26 cellular contexts compared by ENCODE assay signal in the genomic region with DNA sequence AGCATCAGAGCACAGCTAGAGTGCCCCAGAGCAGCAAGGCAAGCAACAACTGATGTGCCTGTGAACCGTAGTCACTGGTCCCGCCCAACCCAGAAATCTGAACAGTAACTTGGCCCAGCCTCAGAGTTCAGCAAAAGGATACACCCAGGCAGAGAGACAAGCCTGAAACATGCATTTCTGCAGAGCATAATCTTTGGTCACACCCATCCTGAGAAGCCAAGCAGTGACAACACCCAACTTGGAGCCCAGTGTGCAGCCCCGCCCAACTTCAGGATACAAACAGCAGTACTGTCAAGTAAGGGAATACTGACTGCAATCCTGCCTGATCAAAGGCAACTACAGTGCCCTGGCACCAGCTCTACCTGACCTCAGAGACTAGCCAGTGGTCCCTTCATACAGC.
"Had no signal": no experiment of that assay in that cellular context is flagged by ENCODE, and none has a peak within 500 bp of the region (broad histone marks: within the 10 kb centered on the region; RNA-seq: fewer than 3 reads in every experiment).

No MANE protein-coding gene starts in this region.

- H3K4me3 Mint-ChIP-seq: activated CD4-positive, alpha-beta T cell treated with anti-CD3 and anti-CD28 coated beads for 36 hours; activated T-helper 1 cell treated with anti-CD3 and anti-CD28 coated beads, Interleukin-12 subunit alpha, Interleukin-12 subunit beta, Interleukin-2, Interleukin-4 antibody, amounts not matched to agents 30 ng/mL and 10 ng/mL and 1 ng/mL, durations not matched to agents 14 hours and 24 hours and 36 hours; dendritic cell treated with granulocyte-macrophage colony-stimulating factor and Interleukin-4, amounts not matched to agents 40 ng/mL and 50 ng/mL, for 4 days; naive thymus-derived CD4-positive, alpha-beta T cell; stimulated activated memory B cell treated with anti-CD40 and anti-IgM and Interleukin-4, amounts not matched to agents 10 μg/mL and 1 μg/mL and 100 μg/mL, for 72 hours; stimulated activated naive CD8-positive, alpha-beta T cell treated with anti-CD3 and anti-CD28 coated beads, Interleukin-15, amount 100 ng/mL, for 72 hours; T-helper 2 cell treated with Interferon-gamma antibody and Interleukin-4, amounts not matched to agents 5 μg/mL and 100 μg/mL, for 36 hours had no signal

- H3K27ac ChIP-seq: brain microvascular endothelial cell, left ventricle myocardium inferior, pancreas, prostate gland, skin epidermis, thyroid gland had no signal

- H3K27ac Mint-ChIP-seq: activated CD4-positive, alpha-beta T cell treated with anti-CD3 and anti-CD28 coated beads for 36 hours; activated T-helper 1 cell treated with anti-CD3 and anti-CD28 coated beads, Interleukin-12 subunit alpha, Interleukin-12 subunit beta, Interleukin-2, Interleukin-4 antibody, amounts not matched to agents 30 ng/mL and 10 ng/mL and 1 ng/mL, durations not matched to agents 14 hours and 24 hours and 36 hours; dendritic cell treated with granulocyte-macrophage colony-stimulating factor and Interleukin-4, amounts not matched to agents 40 ng/mL and 50 ng/mL, for 4 days; naive thymus-derived CD4-positive, alpha-beta T cell; stimulated activated memory B cell treated with anti-CD40 and anti-IgM and Interleukin-4, amounts not matched to agents 10 μg/mL and 1 μg/mL and 100 μg/mL, for 72 hours; stimulated activated naive CD8-positive, alpha-beta T cell treated with anti-CD3 and anti-CD28 coated beads, Interleukin-15, amount 100 ng/mL, for 72 hours; T-helper 2 cell treated with Interferon-gamma antibody and Interleukin-4, amounts not matched to agents 5 μg/mL and 100 μg/mL, for 36 hours had no signal

- H3K36me3 ChIP-seq: brain microvascular endothelial cell, left ventricle myocardium inferior, pancreas, prostate gland, thyroid gland had no signal

- H3K9me3 ChIP-seq: pancreas, prostate gland, thyroid gland had no signal

- H3K4me3 ChIP-seq: left ventricle myocardium inferior, lung, pancreas, prostate gland, skin epidermis, thyroid gland had no signal

- H3K4me1 Mint-ChIP-seq: activated CD4-positive, alpha-beta T cell treated with anti-CD3 and anti-CD28 coated beads for 36 hours; stimulated activated memory B cell treated with anti-CD40 and anti-IgM and Interleukin-4, amounts not matched to agents 10 μg/mL and 1 μg/mL and 100 μg/mL, for 72 hours; stimulated activated naive CD8-positive, alpha-beta T cell treated with anti-CD3 and anti-CD28 coated beads, Interleukin-15, amount 100 ng/mL, for 72 hours had no signal

- H3K27me3 ChIP-seq: brain microvascular endothelial cell, pancreas, thyroid gland had no signal

- H3K27me3 Mint-ChIP-seq: activated CD4-positive, alpha-beta T cell treated with anti-CD3 and anti-CD28 coated beads for 36 hours; dendritic cell treated with granulocyte-macrophage colony-stimulating factor and Interleukin-4, amounts not matched to agents 40 ng/mL and 50 ng/mL, for 4 days; stimulated activated memory B cell treated with anti-CD40 and anti-IgM and Interleukin-4, amounts not matched to agents 10 μg/mL and 1 μg/mL and 100 μg/mL, for 72 hours; stimulated activated naive CD8-positive, alpha-beta T cell treated with anti-CD3 and anti-CD28 coated beads, Interleukin-15, amount 100 ng/mL, for 72 hours had no signal

- H3K4me1 ChIP-seq: left ventricle myocardium inferior, pancreas, prostate gland, thyroid gland had no signal

- DNase-seq: activated CD4-positive, alpha-beta T cell treated with anti-CD3 and anti-CD28 coated beads for 36 hours; activated CD4-positive, alpha-beta T cell treated with anti-CD3 and anti-CD28 coated beads, Interleukin-2, amount 50 U/mL, for 4 hours; activated CD4-positive, CD25-positive, alpha-beta regulatory T cell; activated gamma-delta T cell; activated naive CD4-positive, alpha-beta T cell treated with anti-CD3 and anti-CD28 coated beads, Interleukin-2, amount 50 U/mL, for 16 hours; amniotic stem cell; brain microvascular endothelial cell; central memory CD4-positive, alpha-beta T cell; effector CD4-positive, alpha-beta T cell; glutamatergic neuron; left ventricle myocardium inferior; naive thymus-derived CD4-positive, alpha-beta T cell; pancreas; retina; stimulated activated CD4-positive, alpha-beta T cell treated with anti-CD3 and anti-CD28 coated beads, Interleukin-4, amount 100 ng/mL, for 24 hours; stimulated activated naive CD8-positive, alpha-beta T cell treated with anti-CD3 and anti-CD28 coated beads, Interleukin-15, amount 100 ng/mL, for 72 hours; substantia nigra; T-helper 1 cell; thyroid gland had no signal
